ENCODE assay signal across 8 cellular contexts in genomic region chr12:13255792-13256704, GRCh38.
DNase-seq lines count a peak whose midpoint lies in the region; ATAC-seq lines count a peak whose summit lies in the region.

No MANE protein-coding gene starts in this region.

- DNase-seq in AG08395 (ENCODE audit: low spot score) (peak; percentile 96), NCI-H345 (lab: John Stamatoyannopoulos, UW) (peak; percentile 95), cerebellar cortex (ENCODE audit: low spot score) (peak; percentile 89), islet precursor cell (peak; percentile 99)
- DNase-seq in activated CD4-positive, alpha-beta T cell treated with anti-CD3 and anti-CD28 coated beads for 1 hour = peak; percentile 51
- DNase-seq in stimulated activated CD4-positive, alpha-beta T cell treated with anti-CD3 and anti-CD28 coated beads, Interleukin-15, amount 100 ng/mL, for 1 hour (ENCODE audit: low read depth in 1 of 2, low spot score in 1 of 2) = peak; percentile 36 to 69

- ATAC-seq in GM18868 (IDR thresholded peaks at IDR 0.05; ENCODE audit: unreplicated experiment) (peak; percentile 99), HG03175 (IDR thresholded peaks at IDR 0.05; ENCODE audit: unreplicated experiment) (peak; percentile 95)

Comparison
In these comparisons a context has a peak if more than half of its experiments do, and no peak if none do; other contexts are left out.
1. Peak in every context shown above with its lines: DNase-seq and ATAC-seq.